In the genomic region with DNA sequence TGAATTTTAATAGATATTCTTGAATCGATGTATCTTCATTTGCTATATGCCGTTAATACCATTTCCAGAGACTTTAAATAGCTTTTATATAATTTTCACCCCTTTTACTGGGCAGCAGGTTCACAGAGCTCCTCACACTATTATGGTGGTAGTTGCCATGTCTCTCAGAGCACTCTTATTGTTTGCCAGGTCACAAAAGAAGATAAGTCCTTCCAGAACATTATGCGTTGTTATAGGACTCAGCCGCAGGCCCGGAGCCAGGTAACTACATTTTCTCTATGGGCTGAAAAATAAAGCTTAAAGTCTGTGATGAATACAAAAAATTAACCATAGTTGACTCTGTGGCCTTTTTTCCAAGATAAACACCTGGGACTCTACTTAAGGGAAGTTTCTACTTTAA, we compare ENCODE assay signal across 15 cellular contexts. TPM values are rescaled to one million over a fixed set of nuclear protein-coding genes. Genes with fewer than 3 reads are reported as not detected.
DNase-seq lines count a peak whose midpoint lies in the region; ATAC-seq and TF ChIP-seq lines count a peak whose summit lies in the region.
"Had no signal": no experiment of that assay in that cellular context is flagged by ENCODE, and none has a peak within 500 bp of the region (broad histone marks: within the 10 kb centered on the region; RNA-seq: fewer than 3 reads in every experiment).

No MANE protein-coding gene starts in this region.

- no peak for ATAC-seq in CD8-positive, alpha-beta T cell
- ATAC-seq in activated T-helper 17 cell treated with anti-CD3 and anti-CD28 coated beads, Interleukin-2, amount 50 U/mL, for 72 hours (replicated peaks): no peak
- no peak for ATAC-seq in stimulated activated effector memory CD8-positive, alpha-beta T cell treated with anti-CD3 and anti-CD28 coated beads, Interleukin-12 subunit alpha, Interleukin-12 subunit beta, amount 100 ng/mL, for 72 hours
- ATAC-seq: A549 had no signal

- no peak overlapping the region for H3K27ac ChIP-seq in CD8-positive, alpha-beta T cell (ENCODE audit: low read depth, low read length)
- H3K27ac ChIP-seq: A549, C4-2B had no signal

- intact Hi-C loops in CD8-positive, alpha-beta T cell (cut with DNase I, micrococcal nuclease): loop anchor here in 1 of 2 experiments (2.0 kb wide), 1 partner anchor 20 kb away; no protein-coding TSS in a partner anchor

- H3K9me3 Mint-ChIP-seq in activated naive CD4-positive, alpha-beta T cell treated with anti-CD3 and anti-CD28 coated beads, Interleukin-2, amount 50 U/mL, for 24 hours: no peaks in the 10 kb centered on the region
- no peaks in the 10 kb centered on the region for H3K9me3 Mint-ChIP-seq in CD8-positive, alpha-beta T cell
- H3K9me3 Mint-ChIP-seq in activated T-helper 17 cell treated with anti-CD3 and anti-CD28 coated beads, Interleukin-2, amount 50 U/mL, for 72 hours: no peaks in the 10 kb centered on the region
- no peaks in the 10 kb centered on the region for H3K9me3 Mint-ChIP-seq in stimulated activated effector memory CD8-positive, alpha-beta T cell treated with anti-CD3 and anti-CD28 coated beads, Interleukin-12 subunit alpha, Interleukin-12 subunit beta, amount 100 ng/mL, for 72 hours
- H3K9me3 Mint-ChIP-seq: H9 had no signal

- CTCF ChIA-PET in CD8-positive, alpha-beta T cell (lab: Charles Lee): interaction anchor here (0.5 to 1.5 kb wide), 4 partner anchors 8 to 70 kb away, joined by 3 to 5 read pairs (median 4); no protein-coding TSS in a partner anchor

- no peaks in the 10 kb centered on the region for H3K9me3 ChIP-seq in CD8-positive, alpha-beta T cell (ENCODE audit: low read length)
- H3K9me3 ChIP-seq: A549, BE2C had no signal

- H3K36me3 Mint-ChIP-seq in activated naive CD4-positive, alpha-beta T cell treated with anti-CD3 and anti-CD28 coated beads, Interleukin-2, amount 50 U/mL, for 24 hours: peaks cover 54% of the 10 kb centered on the region
- peaks cover 92% of the 10 kb centered on the region for H3K36me3 Mint-ChIP-seq in CD8-positive, alpha-beta T cell
- peaks cover 98% of the 10 kb centered on the region for H3K36me3 Mint-ChIP-seq in activated T-helper 17 cell treated with anti-CD3 and anti-CD28 coated beads, Interleukin-2, amount 50 U/mL, for 72 hours (ENCODE audit: low read depth)
- peaks cover 98% of the 10 kb centered on the region for H3K36me3 Mint-ChIP-seq in stimulated activated effector memory CD8-positive, alpha-beta T cell treated with anti-CD3 and anti-CD28 coated beads, Interleukin-12 subunit alpha, Interleukin-12 subunit beta, amount 100 ng/mL, for 72 hours

- H3K4me1 Mint-ChIP-seq in activated naive CD4-positive, alpha-beta T cell treated with anti-CD3 and anti-CD28 coated beads, Interleukin-2, amount 50 U/mL, for 24 hours: peaks cover 58% of the 10 kb centered on the region
- peaks cover 67% of the 10 kb centered on the region for H3K4me1 Mint-ChIP-seq in CD8-positive, alpha-beta T cell (ENCODE audit: low read depth)
- peaks cover 17% of the 10 kb centered on the region for H3K4me1 Mint-ChIP-seq in activated T-helper 17 cell treated with anti-CD3 and anti-CD28 coated beads, Interleukin-2, amount 50 U/mL, for 72 hours
- peaks cover 39% of the 10 kb centered on the region for H3K4me1 Mint-ChIP-seq in stimulated activated effector memory CD8-positive, alpha-beta T cell treated with anti-CD3 and anti-CD28 coated beads, Interleukin-12 subunit alpha, Interleukin-12 subunit beta, amount 100 ng/mL, for 72 hours
- H3K4me1 Mint-ChIP-seq: H9 had no signal

- no peak overlapping the region for H3K4me3 Mint-ChIP-seq in activated naive CD4-positive, alpha-beta T cell treated with anti-CD3 and anti-CD28 coated beads, Interleukin-2, amount 50 U/mL, for 24 hours
- no peak overlapping the region for H3K4me3 Mint-ChIP-seq in CD8-positive, alpha-beta T cell
- H3K4me3 Mint-ChIP-seq in activated T-helper 17 cell treated with anti-CD3 and anti-CD28 coated beads, Interleukin-2, amount 50 U/mL, for 72 hours: no peak overlapping the region
- H3K4me3 Mint-ChIP-seq in stimulated activated effector memory CD8-positive, alpha-beta T cell treated with anti-CD3 and anti-CD28 coated beads, Interleukin-12 subunit alpha, Interleukin-12 subunit beta, amount 100 ng/mL, for 72 hours: no peak overlapping the region
- H3K4me3 Mint-ChIP-seq: H9 had no signal

- no peaks in the 10 kb centered on the region for H3K27me3 ChIP-seq in CD8-positive, alpha-beta T cell (ENCODE audit: insufficient read depth, low read length)
- H3K27me3 ChIP-seq: BE2C had no signal

- H3K36me3 ChIP-seq in CD8-positive, alpha-beta T cell (ENCODE audit: insufficient read depth, low read length): peaks cover 71% of the 10 kb centered on the region

- H3K27me3 Mint-ChIP-seq in activated naive CD4-positive, alpha-beta T cell treated with anti-CD3 and anti-CD28 coated beads, Interleukin-2, amount 50 U/mL, for 24 hours: no peaks in the 10 kb centered on the region
- no peaks in the 10 kb centered on the region for H3K27me3 Mint-ChIP-seq in CD8-positive, alpha-beta T cell (ENCODE audit: low read depth)
- H3K27me3 Mint-ChIP-seq in activated T-helper 17 cell treated with anti-CD3 and anti-CD28 coated beads, Interleukin-2, amount 50 U/mL, for 72 hours: no peaks in the 10 kb centered on the region

- TF ChIP-seq CTCF in CD8-positive, alpha-beta T cell (IDR thresholded peaks at IDR 0.05): no peak

- POLR2A ChIA-PET in CD8-positive, alpha-beta T cell (lab: Charles Lee): interaction anchor here (0.6 to 1.7 kb wide), 4 partner anchors 8 to 43 kb away, joined by 3 to 4 read pairs (median 4); no protein-coding TSS in a partner anchor

- no peak for DNase-seq in activated naive CD4-positive, alpha-beta T cell treated with Interleukin-2 at 50 U/mL for 16 hours
- DNase-seq in CD8-positive, alpha-beta T cell: no peak
- no peak for DNase-seq in stimulated activated effector memory CD8-positive, alpha-beta T cell treated with anti-CD3 and anti-CD28 coated beads, Interleukin-12 subunit alpha, Interleukin-12 subunit beta, amount 100 ng/mL, for 72 hours (ENCODE audit: low spot score in 2 of 2)
- DNase-seq in DMS 273 (lab: John Stamatoyannopoulos, UW; ENCODE audit: unreplicated experiment): no peak
- no peak for DNase-seq in stimulated activated CD4-positive, alpha-beta T cell treated with anti-CD3 and anti-CD28 coated beads, Interleukin-12 subunit alpha, Interleukin-12 subunit beta, amount 100 ng/mL, for 4 hours
- DNase-seq: BE2C, Calu3, DMS79, GOT3, H9, IMR-90 had no signal

- peak overlapping the region; percentile 57 for H3K27ac Mint-ChIP-seq in activated naive CD4-positive, alpha-beta T cell treated with anti-CD3 and anti-CD28 coated beads, Interleukin-2, amount 50 U/mL, for 24 hours
- H3K27ac Mint-ChIP-seq in CD8-positive, alpha-beta T cell: peak overlapping the region; percentile 88
- peak overlapping the region; percentile 57 for H3K27ac Mint-ChIP-seq in activated T-helper 17 cell treated with anti-CD3 and anti-CD28 coated beads, Interleukin-2, amount 50 U/mL, for 72 hours
- H3K27ac Mint-ChIP-seq in stimulated activated effector memory CD8-positive, alpha-beta T cell treated with anti-CD3 and anti-CD28 coated beads, Interleukin-12 subunit alpha, Interleukin-12 subunit beta, amount 100 ng/mL, for 72 hours: peak overlapping the region; percentile 68
- H3K27ac Mint-ChIP-seq: H9 had no signal

- peaks cover 30% of the 10 kb centered on the region for H3K4me1 ChIP-seq in CD8-positive, alpha-beta T cell (ENCODE audit: insufficient read depth, low read length)
- H3K4me1 ChIP-seq: A549, BE2C had no signal

- H3K4me3 ChIP-seq in CD8-positive, alpha-beta T cell (ENCODE audit: low read depth, low read length): no peak overlapping the region
- H3K4me3 ChIP-seq: A549 had no signal

RNA-seq across cellular contexts. Expression of gene AKTIP, which starts 24.0 kb away (rescaled TPM):
- 10 to 100 TPM; 56.4 to 63.4 TPM for total RNA-seq in CD8-positive, alpha-beta T cell
- 10 to 100 TPM; 21.8 to 24.5 TPM for total RNA-seq in activated T-helper 17 cell treated with anti-CD3 and anti-CD28 coated beads, Interleukin-2, amount 50 U/mL, for 72 hours

RNA-seq across cellular contexts. Expression of gene RBL2, which starts 44.7 kb away (rescaled TPM):
- 10 to 100 TPM; 98.1 to 98.4 TPM for total RNA-seq in CD8-positive, alpha-beta T cell
- 10 to 100 TPM; 55.9 to 80.1 TPM for total RNA-seq in activated T-helper 17 cell treated with anti-CD3 and anti-CD28 coated beads, Interleukin-2, amount 50 U/mL, for 72 hours
